24 cellular contexts compared by ENCODE assay signal in genomic region chr9:19969721-19970120, GRCh38.
DNase-seq lines count a peak whose midpoint lies in the region; ATAC-seq and TF ChIP-seq lines count a peak whose summit lies in the region.
"Had no signal": no experiment of that assay in that cellular context is flagged by ENCODE, and none has a peak within 500 bp of the region (broad histone marks: within the 10 kb centered on the region; RNA-seq: fewer than 3 reads in every experiment).

No MANE protein-coding gene starts in this region.

- ATAC-seq in GM21381 (IDR thresholded peaks at IDR 0.05; ENCODE audit: unreplicated experiment), result no peak
- ATAC-seq: body of pancreas; lower lobe of right lung; psoas muscle; stimulated activated naive B cell treated with anti-CD40 and anti-IgM and Interleukin-4, amounts not matched to agents 10 μg/mL and 1 μg/mL and 100 μg/mL, for 72 hours had no signal

- DNase-seq in HPDE6-E6E7 (ENCODE audit: extremely low spot score) (peak; percentile 57), amniotic epithelial cell (ENCODE audit: low read depth) (peak; percentile 56), fibroblast of villous mesenchyme (ENCODE audit: low read depth) (peak; percentile 49), renal cortical epithelial cell (ENCODE audit: low read depth) (peak; percentile 29), NCI-H774 (lab: John Stamatoyannopoulos, UW) (no peak)
- no peak for DNase-seq in stimulated activated naive CD4-positive, alpha-beta T cell (lab: John Stamatoyannopoulos, UW)
- DNase-seq: activated CD4-positive, alpha-beta T cell treated with anti-CD3 and anti-CD28 coated beads, Interleukin-2, amount 50 U/mL, for 4 hours; activated CD8-positive, alpha-beta memory T cell treated with anti-CD3 and anti-CD28 coated beads, Interleukin-2, amount 50 U/mL, for 48 hours; activated effector memory CD4-positive, alpha-beta T cell treated with Interleukin-2 at 50 U/mL for 16 hours; activated naive CD8-positive, alpha-beta T cell treated with anti-CD3 and anti-CD28 coated beads, Interleukin-2, amount 10 ng/mL, durations not matched to agents 7 days and 5 days; body of pancreas; CD4-positive, alpha-beta memory T cell; DMS153; effector memory CD4-positive, alpha-beta T cell; lower lobe of right lung; NCI-H1436; NCI-H526; psoas muscle; RPMI8226; small intestine; stimulated activated CD4-positive, alpha-beta T cell treated with anti-CD3 and anti-CD28 coated beads, Interleukin-2, amount 100 ng/mL, for 48 hours; stimulated activated naive B cell treated with anti-CD40 and anti-IgM and Interleukin-4, amounts not matched to agents 10 μg/mL and 1 μg/mL and 100 μg/mL, for 72 hours had no signal

- no peak overlapping the region for H3K4me3 ChIP-seq in fibroblast of villous mesenchyme (ENCODE audit: low read depth, low read length)
- H3K4me3 ChIP-seq: body of pancreas, lower lobe of right lung, psoas muscle, thoracic aorta had no signal

- TF ChIP-seq CTCF in fibroblast of villous mesenchyme (IDR thresholded peaks at IDR 0.05; ENCODE audit: insufficient read depth, low read depth, low read length), result no peak

Comparison
In these comparisons a context has a peak if more than half of its experiments do, and no peak if none do; other contexts are left out.
1. DNase-seq: peak in HPDE6-E6E7 (single experiment), amniotic epithelial cell (single experiment), fibroblast of villous mesenchyme (single experiment) and renal cortical epithelial cell (single experiment); none in stimulated activated naive CD4-positive, alpha-beta T cell (0 of 6) and NCI-H774 (single experiment).